Comparison of ENCODE assay signal across 8 cellular contexts in the genomic region with DNA sequence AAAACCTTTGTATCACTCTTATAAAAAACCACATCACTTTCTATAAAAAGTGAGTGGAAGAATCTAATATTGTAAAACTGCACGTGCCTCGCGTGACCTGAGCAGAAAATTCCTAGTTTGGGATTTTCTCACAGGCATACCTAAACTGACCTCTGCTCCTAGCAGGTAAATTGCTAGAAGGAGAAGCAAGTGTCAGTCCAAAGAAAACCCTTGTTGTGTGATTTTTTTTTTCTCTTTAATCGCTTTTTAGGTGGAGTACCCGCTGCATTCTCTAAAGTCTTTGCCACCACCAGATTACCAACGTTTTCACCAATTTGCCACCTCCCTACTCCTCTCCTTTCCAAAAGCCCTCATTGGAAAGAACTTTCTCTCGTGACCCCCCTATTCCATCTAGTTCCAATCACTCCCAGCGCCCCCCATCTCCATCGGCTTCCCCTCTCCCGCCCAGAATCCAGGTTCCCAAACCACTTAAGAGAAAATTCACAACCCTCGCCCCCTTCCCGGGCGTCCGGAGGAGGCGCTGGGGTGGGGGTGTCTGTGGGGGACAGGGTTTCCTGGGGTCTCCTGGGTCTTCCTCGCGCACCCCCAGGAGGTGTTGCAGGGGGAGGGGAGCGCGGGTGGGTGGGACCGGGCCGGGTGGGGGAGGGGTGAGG. TPM values are rescaled to one million over a fixed set of nuclear protein-coding genes. Genes with fewer than 3 reads are reported as not detected.
DNase-seq lines count a peak whose midpoint lies in the region; ATAC-seq and TF ChIP-seq lines count a peak whose summit lies in the region.

No MANE protein-coding gene starts in this region.

- H3K9me3 ChIP-seq in Panc1 (ENCODE audit: control insufficient read depth, insufficient read depth, low read depth, low read length) (no peaks in the 10 kb centered on the region), esophagus squamous epithelium (no peaks in the 10 kb centered on the region)

- H3K4me3 ChIP-seq in GM08714 (ENCODE audit: low read length) (peak overlapping the region; percentile 77), Panc1 (ENCODE audit: low read depth in 2 of 2, low read length in 2 of 2) (peak overlapping the region; percentile 44 to 63), esophagus squamous epithelium (peak overlapping the region; percentile 86 to 96 (median 92)), rectal smooth muscle tissue (ENCODE audit: low read length) (peak overlapping the region; percentile 84)

- H3K36me3 ChIP-seq in Panc1 (ENCODE audit: control insufficient read depth, insufficient read depth, low read length) (peaks cover 3% of the 10 kb centered on the region; the same call in 1 of the 2 replicates), esophagus squamous epithelium (peaks cover 0 to 3% (median 0%) of the 10 kb centered on the region in 3 donors), rectal smooth muscle tissue (ENCODE audit: control insufficient read depth, insufficient read depth, low read length) (no peaks in the 10 kb centered on the region)

- ATAC-seq in Panc1 (0 out of 2 replicates have a peak, but pooled peaks have one; percentile 1), HG03521 (IDR thresholded peaks at IDR 0.05; ENCODE audit: unreplicated experiment) (no peak), GM21367 (IDR thresholded peaks at IDR 0.05; ENCODE audit: unreplicated experiment) (no peak)

- no peak for DNase-seq in Panc1 (ENCODE audit: low read depth, low spot score)
- DNase-seq in esophagus squamous epithelium (lab: John Stamatoyannopoulos, UW): no peak
- DNase-seq in hepatic stellate cell (ENCODE audit: low spot score): no peak
- DNase-seq in NOMO-1 treated with DMSO at 0.1 percent for 48 hours (lab: John Stamatoyannopoulos, UW; ENCODE audit: unreplicated experiment): no peak

- POLR2A ChIA-PET in Panc1 (lab: Charles Lee): no interaction called here

- BruUV-seq in Panc1 (replicated peaks; lab: Mats Ljungman, UMichigan): no TSS peak

- in situ Hi-C loops in Panc1 (cut with HindIII; ENCODE audit: low pct_unique_long_range_greater_than_20kb, low sequenced_read_pairs): no loop called here

- intact Hi-C loops in Panc1 (cut with micrococcal nuclease; ENCODE audit: unreplicated experiment): loop anchor here (10.0 kb wide), 1 partner anchor 141 kb away; no protein-coding TSS in a partner anchor
- intact Hi-C loops in esophagus squamous epithelium (cut with DNase I): no loop called here

- CTCF ChIA-PET in Panc1 (lab: Charles Lee): no interaction called here

- 24 to 33% methylated on average over 10 to 15 of the region's 21 CpGs for WGBS in esophagus squamous epithelium, 2 donors

- H3K27me3 ChIP-seq in Panc1 (ENCODE audit: control insufficient read depth, insufficient read depth, low read length) (no peaks in the 10 kb centered on the region), esophagus squamous epithelium (no peaks in the 10 kb centered on the region), rectal smooth muscle tissue (ENCODE audit: control insufficient read depth, insufficient read depth, low read length) (no peaks in the 10 kb centered on the region)

- no peak for TF ChIP-seq CTCF in Panc1 (IDR thresholded peaks at IDR 0.05)
- TF ChIP-seq CTCF in esophagus squamous epithelium (IDR thresholded peaks at IDR 0.05): no peak

- H3K4me1 ChIP-seq in Panc1 (ENCODE audit: control insufficient read depth, insufficient read depth, low read length): peaks cover 27% of the 10 kb centered on the region
- peaks cover 11 to 45% (median 26%) of the 10 kb centered on the region in 3 donors for H3K4me1 ChIP-seq in esophagus squamous epithelium
- H3K4me1 ChIP-seq in rectal smooth muscle tissue (ENCODE audit: control insufficient read depth, insufficient read depth, low read length): peaks cover 6% of the 10 kb centered on the region

- peak overlapping the region; percentile 6 for H3K9ac ChIP-seq in rectal smooth muscle tissue (ENCODE audit: low read length)

- no peak for TF ChIP-seq POLR2A in esophagus squamous epithelium (IDR thresholded peaks at IDR 0.05)

- H3K27ac ChIP-seq in Panc1 (ENCODE audit: low read length) (peak overlapping the region; percentile 88), esophagus squamous epithelium (peak overlapping the region; percentile 88 to 92 (median 90)), rectal smooth muscle tissue (ENCODE audit: low read depth, low read length) (no peak overlapping the region)

RNA-seq across cellular contexts. Expression of a gene that starts 0.4 kb away (rescaled TPM):
- total RNA-seq in Panc1 (2021; ENCODE audit: unreplicated experiment) (127 TPM), esophagus squamous epithelium (100 to 1,000 TPM in 2 of 4 donors, 10 to 100 TPM in 2; 83.9 to 115 (median 104) TPM)
- 103 TPM for polyA plus RNA-seq in Panc1 (2012; ENCODE audit: insufficient read length)
